Comparison of ENCODE assay signal across 1 cellular context in genomic region chr19:41998246-41999020, GRCh38.
A peak's percentile ranks its signal among the peaks of the same experiment; 100 is the strongest.
TF ChIP-seq lines count a peak whose summit lies in the region.

No MANE protein-coding gene starts in this region.

TF ChIP-seq in K562, 482 proteins besides CTCF, POLR2A, EP300 and RAD21 (continued from another document and continues in another):
- TF ChIP-seq JUND (IDR thresholded peaks at IDR 0.05; ENCODE audit: borderline replicate concordance, low read depth, low read length) (0 out of 2 replicates have a peak, but pooled peaks have one; percentile 8), JUND (tag; IDR thresholded peaks at IDR 0.05; ENCODE audit: borderline replicate concordance, low read depth, low read length) (no peak), ZNF146 (CRISPR knock-in tag; IDR thresholded peaks at IDR 0.05; ENCODE audit: unreplicated experiment) (no peak), E2F3 (CRISPR knock-in tag; IDR thresholded peaks at IDR 0.05) (no peak), BDP1 (IDR thresholded peaks at IDR 0.05; ENCODE audit: insufficient read depth, insufficient read length) (no peak), KLF13 (tag; IDR thresholded peaks at IDR 0.05; ENCODE audit: borderline replicate concordance, low read depth) (no peak), FOS (IDR thresholded peaks at IDR 0.05; ENCODE audit: extremely low read depth, insufficient read length) (no peak), TRIM28 (IDR thresholded peaks at IDR 0.05) (no peak), ZNF785 (CRISPR knock-in tag; IDR thresholded peaks at IDR 0.05) (no peak), NRF1 (conservative IDR thresholded peaks at IDR 0.05 in 1 of 2, IDR thresholded peaks at IDR 0.05 in 1 of 2) (peak; percentile 33 to 53; a peak in 3 of 4 replicates), OTX1 (CRISPR knock-in tag; IDR thresholded peaks at IDR 0.05) (no peak), VEZF1 (CRISPR knock-in tag; IDR thresholded peaks at IDR 0.05) (no peak; the same call in 1 of the 2 replicates), ZNF133 (CRISPR knock-in tag; IDR thresholded peaks at IDR 0.05) (no peak), SMC3 (conservative IDR thresholded peaks at IDR 0.05; ENCODE audit: insufficient read depth, low read depth, low read length) (peak; percentile 42; the same call in 1 of the 2 replicates), TAF1 (IDR thresholded peaks at IDR 0.05; ENCODE audit: control insufficient read depth, extremely low read depth, insufficient read depth, low read length, severe bottlenecking) (no peak), NR0B1 (IDR thresholded peaks at IDR 0.05; ENCODE audit: partially characterized antibody) (no peak), BCOR (IDR thresholded peaks at IDR 0.05) (no peak), HDAC3 (IDR thresholded peaks at IDR 0.05; ENCODE audit: borderline replicate concordance, partially characterized antibody) (no peak), NCOA6 (IDR thresholded peaks at IDR 0.05) (no peak), DACH1 (IDR thresholded peaks at IDR 0.05; ENCODE audit: partially characterized antibody) (no peak), TFAP4 (CRISPR knock-in tag; IDR thresholded peaks at IDR 0.05; ENCODE audit: borderline replicate concordance) (no peak), ZNF12 (CRISPR knock-in tag; IDR thresholded peaks at IDR 0.05) (no peak), PCBP2 (IDR thresholded peaks at IDR 0.05; ENCODE audit: low read depth, low read length, poor library complexity, severe bottlenecking) (no peak), FIP1L1 (IDR thresholded peaks at IDR 0.05; ENCODE audit: low read depth, low read length, poor library complexity, severe bottlenecking) (peak; percentile 53), ZNF407 (IDR thresholded peaks at IDR 0.05; ENCODE audit: low read depth) (no peak), BRF1 (IDR thresholded peaks at IDR 0.05; ENCODE audit: borderline replicate concordance, extremely low read depth, insufficient read length) (no peak), KAT8 (IDR thresholded peaks at IDR 0.05; ENCODE audit: low read depth) (no peak), ZNF76 (CRISPR knock-in tag; IDR thresholded peaks at IDR 0.05; ENCODE audit: borderline replicate concordance) (no peak), E2F6 (IDR thresholded peaks at IDR 0.05; ENCODE audit: borderline replicate concordance in 1 of 2, extremely low read depth in 1 of 2, insufficient read depth in 1 of 2, insufficient read length in 1 of 2, low read depth in 1 of 2, low read length in 1 of 2, poor library complexity in 1 of 2, severe bottlenecking in 1 of 2) (peak in 1 of 2 experiments; percentile 67), CXXC5 (CRISPR knock-in tag; IDR thresholded peaks at IDR 0.05) (peak; percentile 74), ZNF639 (CRISPR knock-in tag; conservative IDR thresholded peaks at IDR 0.05 in 1 of 2, IDR thresholded peaks at IDR 0.05 in 1 of 2) (no peak), NEUROD1 (IDR thresholded peaks at IDR 0.05; ENCODE audit: borderline replicate concordance, low read depth, low read length, partially characterized antibody) (no peak), PHB2 (IDR thresholded peaks at IDR 0.05; ENCODE audit: low read depth) (no peak), ZBTB2 (IDR thresholded peaks at IDR 0.05) (no peak), HLTF (IDR thresholded peaks at IDR 0.05) (no peak), EP400 (IDR thresholded peaks at IDR 0.05) (no peak), SFPQ (IDR thresholded peaks at IDR 0.05; ENCODE audit: low read depth, low read length) (no peak), ZKSCAN1 (IDR thresholded peaks at IDR 0.05; ENCODE audit: low read depth, low read length) (no peak), ILF3 (IDR thresholded peaks at IDR 0.05; ENCODE audit: borderline replicate concordance) (no peak), ZNF316 (IDR thresholded peaks at IDR 0.05) (no peak), THRA (IDR thresholded peaks at IDR 0.05) (no peak), C11orf30 (IDR thresholded peaks at IDR 0.05; ENCODE audit: low read depth) (no peak), ZNF830 (CRISPR knock-in tag; IDR thresholded peaks at IDR 0.05) (no peak), SRSF7 (optimal IDR thresholded peaks at IDR 0.05; ENCODE audit: low read depth, low read length) (no peak), ETS2 (tag; IDR thresholded peaks at IDR 0.05; ENCODE audit: borderline replicate concordance, poor library complexity, severe bottlenecking) (no peak), ZNF583 (CRISPR knock-in tag; IDR thresholded peaks at IDR 0.05) (no peak), ATF7 (IDR thresholded peaks at IDR 0.05) (no peak), SP2 (IDR thresholded peaks at IDR 0.05; ENCODE audit: extremely low read depth, low read depth, low read length, poor library complexity, severe bottlenecking) (no peak)
